1 cellular context compared by ENCODE assay signal in the genomic region with DNA sequence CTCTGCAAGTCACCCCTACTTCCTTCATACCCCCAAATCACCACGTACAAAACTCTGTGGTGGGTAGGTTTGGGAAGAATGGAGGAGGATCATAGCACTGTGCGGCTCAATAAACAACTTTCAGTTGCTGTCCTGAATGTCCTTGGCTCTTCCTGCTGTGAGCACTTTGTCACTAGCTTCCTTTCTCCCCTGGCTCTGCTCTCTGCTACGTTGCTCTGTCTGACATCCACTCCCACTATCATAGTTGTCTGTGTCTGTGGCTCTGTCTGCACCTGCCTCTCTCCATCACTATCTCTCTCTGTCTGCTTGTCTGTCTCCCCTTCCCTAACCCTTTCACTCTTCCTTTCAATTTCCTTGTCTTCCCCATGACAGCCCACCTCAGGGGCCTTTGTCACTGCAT.
TF ChIP-seq lines count a peak whose summit lies in the region.

No MANE protein-coding gene starts in this region.

TF ChIP-seq in HEK293, 187 proteins besides CTCF, POLR2A, EP300 and RAD21:
- TF ChIP-seq ZNF354C (tag by site-specific recombination; IDR thresholded peaks at IDR 0.05; ENCODE audit: borderline replicate concordance, low read depth) (no peak), PRDM1 (tag by site-specific recombination; IDR thresholded peaks at IDR 0.05) (0 out of 2 replicates have a peak, but pooled peaks have one; percentile 39)
